ENCODE assay signal across 1 cellular context in genomic region chr1:15852828-15853302, GRCh38.
TF ChIP-seq lines count a peak whose summit lies in the region.

No MANE protein-coding gene starts in this region.

TF ChIP-seq in HEK293, 187 proteins besides CTCF, POLR2A, EP300 and RAD21 (continued from another document):
- peak; percentile 76; the same call in 1 of the 2 replicates for TF ChIP-seq ZBTB49 (tag by site-specific recombination; IDR thresholded peaks at IDR 0.05; ENCODE audit: low read depth)
- 0 out of 2 replicates have a peak, but pooled peaks have one; percentile 29 for TF ChIP-seq SCRT1 (tag by site-specific recombination; IDR thresholded peaks at IDR 0.05; ENCODE audit: borderline replicate concordance)
- TF ChIP-seq OSR2 (tag by site-specific recombination; IDR thresholded peaks at IDR 0.05), result peak; percentile 30; the same call in 1 of the 2 replicates
- TF ChIP-seq ZFP41 (tag by site-specific recombination; IDR thresholded peaks at IDR 0.05; ENCODE audit: borderline replicate concordance), result no peak
